In the genomic region with DNA sequence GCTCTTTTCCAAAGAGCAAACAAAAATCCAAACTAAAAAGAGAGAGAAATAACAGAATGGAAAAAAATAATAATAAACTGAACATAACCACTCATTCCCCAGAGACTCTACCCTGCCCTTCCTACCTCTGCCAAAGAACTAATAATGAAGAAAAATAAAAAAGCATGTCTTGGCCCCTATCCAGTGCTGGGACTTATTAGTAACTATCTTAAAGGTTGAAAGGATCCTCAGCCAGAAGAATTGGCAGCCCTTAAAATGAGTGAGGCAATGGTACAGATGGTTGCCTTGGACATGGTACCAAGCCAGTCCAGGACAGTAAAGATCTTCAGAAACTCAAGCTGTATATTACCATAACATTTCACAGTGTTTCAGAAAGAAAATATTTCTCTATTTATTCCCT, we compare ENCODE assay signal across 23 cellular contexts.
DNase-seq lines count a peak whose midpoint lies in the region; ATAC-seq, FAIRE-seq and TF ChIP-seq lines count a peak whose summit lies in the region.
"Had no signal": no experiment of that assay in that cellular context is flagged by ENCODE, and none has a peak within 500 bp of the region (broad histone marks: within the 10 kb centered on the region; RNA-seq: fewer than 3 reads in every experiment).

No MANE protein-coding gene starts in this region.

- in situ Hi-C loops in mammary epithelial cell (cut with MboI; ENCODE audit: low sequenced_read_pairs in 2 of 2): no loop called here

- no peaks in the 10 kb centered on the region for H3K27me3 Mint-ChIP-seq in MCF 10A (ENCODE audit: insufficient read depth, unreplicated experiment)
- H3K27me3 Mint-ChIP-seq in chondrocyte (ENCODE audit: low read depth): no peaks in the 10 kb centered on the region

- no peak for TF ChIP-seq POLR2A in right lobe of liver (IDR thresholded peaks at IDR 0.05)

- H3K4me1 Mint-ChIP-seq in MCF 10A (ENCODE audit: insufficient read depth, unreplicated experiment) (peaks cover 14% of the 10 kb centered on the region), chondrocyte (ENCODE audit: low read depth) (peaks cover 16% of the 10 kb centered on the region)
- H3K4me1 Mint-ChIP-seq: CD14-positive monocyte had no signal

- FAIRE-seq in frontal cortex (lab: Jason Lieb, UNC): no peak
- FAIRE-seq: GM19239 had no signal

- TF ChIP-seq CTCF in MCF 10A (IDR thresholded peaks at IDR 0.05; ENCODE audit: unreplicated experiment) (no peak), mammary epithelial cell (conservative IDR thresholded peaks at IDR 0.05 in 1 of 2, IDR thresholded peaks at IDR 0.05 in 1 of 2; ENCODE audit: extremely low read depth in 1 of 2, insufficient read depth in 1 of 2, low read depth in 1 of 2, low read length in 2 of 2) (no peak), chondrocyte (IDR thresholded peaks at IDR 0.05) (no peak), upper lobe of right lung (IDR thresholded peaks at IDR 0.05) (no peak), right lobe of liver (IDR thresholded peaks at IDR 0.05) (no peak)

- dilution Hi-C loops in mammary epithelial cell (cut with HindIII; ENCODE audit: low sequenced_read_pairs): no loop called here

- intact Hi-C loops in MCF 10A (cut with micrococcal nuclease): no loop called here
- intact Hi-C loops in mammary epithelial cell (cut with micrococcal nuclease): no loop called here
- intact Hi-C loops in upper lobe of right lung (cut with DNase I): no loop called here
- intact Hi-C loops in right lobe of liver (cut with DNase I): no loop called here

- H3K4me3 Mint-ChIP-seq in MCF 10A (ENCODE audit: unreplicated experiment): no peak overlapping the region
- no peak overlapping the region for H3K4me3 Mint-ChIP-seq in chondrocyte (ENCODE audit: unreplicated experiment)
- H3K4me3 Mint-ChIP-seq: CD14-positive monocyte had no signal

- ATAC-seq in upper lobe of right lung: no peak
- no peak for ATAC-seq in right lobe of liver
- no peak for ATAC-seq in GM18511 (IDR thresholded peaks at IDR 0.05; ENCODE audit: unreplicated experiment)
- ATAC-seq: HCT116 had no signal

- CTCF ChIA-PET in MCF 10A (lab: Yijun Ruan, JAX): no interaction called here
- CTCF ChIA-PET in mammary epithelial cell (lab: Charles Lee; ENCODE audit: low non-redundant PET): no interaction called here

- H3K27ac ChIP-seq in mammary epithelial cell (ENCODE audit: insufficient read depth, low read depth, low read length): no peak overlapping the region
- H3K27ac ChIP-seq in upper lobe of right lung: no peak overlapping the region
- H3K27ac ChIP-seq in right lobe of liver: no peak overlapping the region
- H3K27ac ChIP-seq: 22Rv1, GM23248 had no signal

- no peaks in the 10 kb centered on the region for H3K79me2 ChIP-seq in mammary epithelial cell (ENCODE audit: insufficient read depth, low read length)

- no peaks in the 10 kb centered on the region for H3K36me3 Mint-ChIP-seq in MCF 10A (ENCODE audit: insufficient read depth, unreplicated experiment)
- no peaks in the 10 kb centered on the region for H3K36me3 Mint-ChIP-seq in chondrocyte (ENCODE audit: low read depth)
- H3K36me3 Mint-ChIP-seq: CD14-positive monocyte had no signal

- DNase-seq in MCF 10A (ENCODE audit: unreplicated experiment) (peak; percentile 21), mammary epithelial cell (no peak), chondrocyte (ENCODE audit: low spot score) (no peak), fibroblast of the conjunctiva (ENCODE audit: low read depth) (peak; percentile 94), upper lobe of right lung (no peak), frontal cortex (ENCODE audit: low spot score in 2 of 2) (no peak), right lobe of liver (no peak)
- DNase-seq: COR-L47, DMS153, GF-D8, GM23248, Kasumi-1, NCI-H1105, NCI-H2081 treated with DMSO at 0.1 percent for 48 hours, NCI-H510A treated with DMSO at 0.1 percent for 48 hours, NCI-H774, OCI-M1, SHP77 had no signal

- H3K36me3 ChIP-seq in mammary epithelial cell (ENCODE audit: insufficient read depth, low read length) (no peaks in the 10 kb centered on the region), upper lobe of right lung (no peaks in the 10 kb centered on the region), right lobe of liver (no peaks in the 10 kb centered on the region)

- H3K9ac ChIP-seq in mammary epithelial cell (ENCODE audit: insufficient read depth, low read length): no peak overlapping the region
- H3K9ac ChIP-seq: GM23248 had no signal

- H3K4me1 ChIP-seq in mammary epithelial cell (ENCODE audit: insufficient read depth, low read length): no peaks in the 10 kb centered on the region
- H3K4me1 ChIP-seq in upper lobe of right lung: no peaks in the 10 kb centered on the region
- no peaks in the 10 kb centered on the region for H3K4me1 ChIP-seq in right lobe of liver

- no peaks in the 10 kb centered on the region for H3K9me3 Mint-ChIP-seq in MCF 10A (ENCODE audit: unreplicated experiment)
- peaks cover 3% of the 10 kb centered on the region for H3K9me3 Mint-ChIP-seq in chondrocyte (ENCODE audit: low read depth)

- no peaks in the 10 kb centered on the region for H4K20me1 ChIP-seq in mammary epithelial cell (ENCODE audit: insufficient read depth, low read length)

- POLR2A ChIA-PET in MCF 10A (lab: Yijun Ruan, JAX): no interaction called here

- no peak overlapping the region for H3K4me3 ChIP-seq in mammary epithelial cell (replicated peaks in 1 of 3; ENCODE audit: insufficient read depth in 1 of 3, low read depth in 2 of 3, low read length in 3 of 3)
- H3K4me3 ChIP-seq in upper lobe of right lung: no peak overlapping the region
- no peak overlapping the region for H3K4me3 ChIP-seq in right lobe of liver
- H3K4me3 ChIP-seq: GM23248 had no signal

- no TSS peak for BruUV-seq in MCF 10A (replicated peaks; lab: Mats Ljungman, UMichigan)
- no TSS peak for BruUV-seq in mammary epithelial cell (replicated peaks; lab: Mats Ljungman, UMichigan)

- H3K4me2 ChIP-seq in mammary epithelial cell (ENCODE audit: insufficient read depth, low read depth, low read length): no peak overlapping the region

- no peak overlapping the region for H2AFZ ChIP-seq in mammary epithelial cell (ENCODE audit: low read depth, low read length)
- H2AFZ ChIP-seq: GM23248 had no signal

- H3K9me3 ChIP-seq in mammary epithelial cell (replicated peaks; ENCODE audit: insufficient read depth, low read length) (no peaks in the 10 kb centered on the region), upper lobe of right lung (no peaks in the 10 kb centered on the region), right lobe of liver (no peaks in the 10 kb centered on the region)

- peak overlapping the region; percentile 50 for H3K27ac Mint-ChIP-seq in MCF 10A (ENCODE audit: low read depth, unreplicated experiment)
- H3K27ac Mint-ChIP-seq in chondrocyte (ENCODE audit: unreplicated experiment): peak overlapping the region; percentile 53
- H3K27ac Mint-ChIP-seq: CD14-positive monocyte had no signal

- H3K27me3 ChIP-seq in mammary epithelial cell (ENCODE audit: insufficient read depth, low read length) (no peaks in the 10 kb centered on the region), upper lobe of right lung (no peaks in the 10 kb centered on the region), right lobe of liver (no peaks in the 10 kb centered on the region)

Comparison
In these comparisons a context has a peak if more than half of its experiments do, and no peak if none do; other contexts are left out.
1. DNase-seq: peak in MCF 10A (single experiment) and fibroblast of the conjunctiva (single experiment); none in mammary epithelial cell (single experiment), chondrocyte (single experiment), upper lobe of right lung (single experiment), frontal cortex (0 of 2) and right lobe of liver (0 of 3).